Comparison of ENCODE assay signal across 1 cellular context in the genomic region with DNA sequence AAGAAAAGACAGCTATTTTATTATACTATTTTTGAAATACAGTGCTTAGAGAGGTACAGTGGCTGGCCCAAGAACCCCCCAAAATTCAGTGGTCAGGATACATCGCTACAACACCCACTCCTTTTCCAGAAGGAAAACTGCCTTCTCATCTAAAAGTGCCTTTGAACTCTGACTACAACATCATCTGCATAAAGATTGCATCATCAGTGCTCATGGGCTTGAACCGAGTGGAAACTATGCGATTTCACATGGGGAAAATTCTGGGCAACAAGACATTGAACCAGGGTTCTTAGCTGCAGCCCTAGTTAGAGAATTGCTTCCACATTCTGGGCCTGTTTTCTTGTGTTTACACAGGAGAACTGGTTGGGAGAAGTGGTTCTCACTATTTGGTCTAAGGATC.
TF ChIP-seq lines count a peak whose summit lies in the region.

No MANE protein-coding gene starts in this region.

TF ChIP-seq in GM23338, 12 proteins besides CTCF, POLR2A, EP300 and RAD21 (continued from another document):
- TF ChIP-seq REST (IDR thresholded peaks at IDR 0.05; ENCODE audit: unreplicated experiment), result no peak
- TF ChIP-seq ETS1 (IDR thresholded peaks at IDR 0.05), result no peak
- TF ChIP-seq CREB1 (CRISPR knock-in tag; IDR thresholded peaks at IDR 0.05; ENCODE audit: low read depth), result no peak
- no peak for TF ChIP-seq ZNF114 (CRISPR knock-in tag; IDR thresholded peaks at IDR 0.05)
- no peak for TF ChIP-seq EZH2 (IDR thresholded peaks at IDR 0.05; ENCODE audit: low read depth, unreplicated experiment)
- no peak for TF ChIP-seq POLR2AphosphoS5 (IDR thresholded peaks at IDR 0.05; ENCODE audit: low read depth)
- TF ChIP-seq STAT1 (IDR thresholded peaks at IDR 0.05; ENCODE audit: unreplicated experiment), result no peak
